Comparison of ENCODE assay signal across 1 cellular context in the genomic region with DNA sequence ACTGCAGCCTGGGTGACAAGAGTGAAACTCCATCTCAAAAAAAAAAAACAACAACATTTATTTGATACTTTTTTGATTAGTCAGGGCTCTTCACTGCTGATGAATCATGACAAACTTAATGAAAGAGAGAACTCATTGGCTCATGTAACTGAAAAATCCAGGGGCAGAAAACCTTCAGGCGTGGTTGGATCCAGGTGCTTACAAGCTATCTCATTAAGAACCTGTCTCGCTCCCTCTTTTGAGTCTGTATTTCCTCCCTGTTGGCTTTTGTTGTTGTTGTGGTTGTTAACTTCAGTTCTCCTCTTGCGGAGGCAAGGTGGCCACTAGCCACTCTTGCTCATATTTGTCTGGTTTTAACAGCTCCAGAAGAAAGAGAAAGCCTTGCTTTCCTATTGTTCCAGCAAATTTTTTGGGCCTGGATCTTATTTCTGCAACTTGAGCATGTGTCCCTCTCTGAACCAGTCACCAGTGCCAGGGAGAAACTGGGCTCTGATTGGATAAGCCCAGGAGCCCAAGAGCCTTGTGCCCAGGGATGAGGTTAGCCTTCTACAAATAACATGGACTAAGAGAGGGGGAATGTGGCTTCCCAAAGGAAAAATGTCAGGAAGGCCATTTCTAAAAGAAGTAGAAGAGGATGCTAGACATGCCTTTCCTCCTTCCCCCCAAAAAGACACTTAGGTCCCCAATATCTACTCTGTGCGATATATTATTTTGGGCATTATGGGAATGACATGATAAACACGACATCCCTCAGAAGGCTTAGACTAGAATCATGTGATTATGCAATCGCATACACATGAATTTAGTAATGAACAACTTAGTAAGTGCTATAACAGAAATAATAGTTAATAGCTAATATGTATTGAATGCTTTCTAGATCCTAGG.
TF ChIP-seq lines count a peak whose summit lies in the region.

No MANE protein-coding gene starts in this region.

TF ChIP-seq in GM23338, 12 proteins besides CTCF, POLR2A, EP300 and RAD21 (continued from another document):
- TF ChIP-seq, protein P1, sequence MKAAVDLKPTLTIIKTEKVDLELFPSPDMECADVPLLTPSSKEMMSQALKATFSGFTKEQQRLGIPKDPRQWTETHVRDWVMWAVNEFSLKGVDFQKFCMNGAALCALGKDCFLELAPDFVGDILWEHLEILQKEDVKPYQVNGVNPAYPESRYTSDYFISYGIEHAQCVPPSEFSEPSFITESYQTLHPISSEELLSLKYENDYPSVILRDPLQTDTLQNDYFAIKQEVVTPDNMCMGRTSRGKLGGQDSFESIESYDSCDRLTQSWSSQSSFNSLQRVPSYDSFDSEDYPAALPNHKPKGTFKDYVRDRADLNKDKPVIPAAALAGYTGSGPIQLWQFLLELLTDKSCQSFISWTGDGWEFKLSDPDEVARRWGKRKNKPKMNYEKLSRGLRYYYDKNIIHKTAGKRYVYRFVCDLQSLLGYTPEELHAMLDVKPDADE (IDR thresholded peaks at IDR 0.05): no peak
- TF ChIP-seq JUNB (IDR thresholded peaks at IDR 0.05; ENCODE audit: unreplicated experiment): no peak
- TF ChIP-seq EZH2phosphoT487 (IDR thresholded peaks at IDR 0.05; ENCODE audit: unreplicated experiment): no peak
